In the genomic region with DNA sequence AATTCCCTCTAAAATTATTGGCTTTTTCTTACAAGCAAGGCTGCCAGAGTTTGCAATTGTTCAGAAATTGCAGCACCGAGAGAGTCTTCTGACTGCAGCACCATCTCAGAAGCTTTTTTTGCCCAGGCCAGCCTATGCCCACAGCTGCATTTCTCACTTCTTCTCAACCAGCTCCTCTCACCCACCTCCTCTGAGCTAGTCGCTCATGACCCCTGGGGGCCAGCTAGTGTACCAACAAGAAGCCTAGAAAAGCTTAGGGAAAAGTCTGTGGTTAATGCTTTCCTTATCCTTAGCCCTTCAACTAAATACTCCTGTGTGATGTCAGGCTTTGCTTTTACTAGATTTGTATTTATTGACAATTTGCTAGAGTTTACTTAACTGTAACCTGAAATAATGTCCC, we compare ENCODE assay signal across 8 cellular contexts.
DNase-seq lines count a peak whose midpoint lies in the region; ATAC-seq and TF ChIP-seq lines count a peak whose summit lies in the region.

No MANE protein-coding gene starts in this region.

- no peak for TF ChIP-seq POLR2A in esophagus muscularis mucosa (IDR thresholded peaks at IDR 0.05; ENCODE audit: low read depth)

- no peaks in the 10 kb centered on the region for H4K20me1 ChIP-seq in osteoblast (ENCODE audit: insufficient read depth, low read length)

- no peak overlapping the region for H2AFZ ChIP-seq in osteoblast (ENCODE audit: low read length)

- H3K27me3 ChIP-seq in esophagus muscularis mucosa (no peaks in the 10 kb centered on the region), osteoblast (ENCODE audit: insufficient read depth, low read length) (no peaks in the 10 kb centered on the region)

- DNase-seq in activated naive CD8-positive, alpha-beta T cell treated with anti-CD3 and anti-CD28 coated beads, Interleukin-2, amount 50 U/mL, for 24 hours = peak; percentile 5
- DNase-seq in activated naive CD8-positive, alpha-beta T cell treated with anti-CD3 and anti-CD28 coated beads for 36 hours = no peak
- peak; percentile 89 for DNase-seq in OCI-M1 (lab: John Stamatoyannopoulos, UW)
- DNase-seq in esophagus muscularis mucosa (ENCODE audit: extremely low spot score) = peak; percentile 91
- DNase-seq in osteoblast (ENCODE audit: insufficient read length, low spot score, missing footprints) = peak; percentile 41
- DNase-seq in NCI-H1436 treated with DMSO at 0.1 percent for 48 hours (lab: John Stamatoyannopoulos, UW) = no peak

- intact Hi-C loops in esophagus muscularis mucosa (cut with DNase I) = loop anchor here (5.0 kb wide), 1 partner anchor 801 kb away; no protein-coding TSS in a partner anchor

- no peak for TF ChIP-seq EP300 in esophagus muscularis mucosa (IDR thresholded peaks at IDR 0.05)

- peaks cover 8% of the 10 kb centered on the region for H3K27me3 Mint-ChIP-seq in activated naive CD8-positive, alpha-beta T cell treated with anti-CD3 and anti-CD28 coated beads, Interleukin-2, amount 50 U/mL, for 24 hours
- H3K27me3 Mint-ChIP-seq in activated naive CD8-positive, alpha-beta T cell treated with anti-CD3 and anti-CD28 coated beads for 36 hours = peaks cover 13% of the 10 kb centered on the region

- no peaks in the 10 kb centered on the region for H3K36me3 Mint-ChIP-seq in activated naive CD8-positive, alpha-beta T cell treated with anti-CD3 and anti-CD28 coated beads, Interleukin-2, amount 50 U/mL, for 24 hours (ENCODE audit: low read depth)
- H3K36me3 Mint-ChIP-seq in activated naive CD8-positive, alpha-beta T cell treated with anti-CD3 and anti-CD28 coated beads for 36 hours = no peaks in the 10 kb centered on the region

- WGBS in esophagus muscularis mucosa = 14% methylated on average over 2 of the region's 2 CpGs

- no peak overlapping the region for H3K4me2 ChIP-seq in osteoblast (ENCODE audit: insufficient read depth, low read length)

- no peaks in the 10 kb centered on the region for H3K79me2 ChIP-seq in osteoblast (ENCODE audit: insufficient read depth, low read length)

- no peak for ATAC-seq in activated naive CD8-positive, alpha-beta T cell treated with anti-CD3 and anti-CD28 coated beads, Interleukin-2, amount 50 U/mL, for 24 hours
- ATAC-seq in HG03139 (IDR thresholded peaks at IDR 0.05; ENCODE audit: unreplicated experiment) (peak; percentile 65), HG02970 (IDR thresholded peaks at IDR 0.05; ENCODE audit: low FRiP score, unreplicated experiment) (no peak)

- no peaks in the 10 kb centered on the region for H3K4me1 Mint-ChIP-seq in activated naive CD8-positive, alpha-beta T cell treated with anti-CD3 and anti-CD28 coated beads, Interleukin-2, amount 50 U/mL, for 24 hours
- no peaks in the 10 kb centered on the region for H3K4me1 Mint-ChIP-seq in activated naive CD8-positive, alpha-beta T cell treated with anti-CD3 and anti-CD28 coated beads for 36 hours

- no peak overlapping the region for H3K27ac Mint-ChIP-seq in activated naive CD8-positive, alpha-beta T cell treated with anti-CD3 and anti-CD28 coated beads, Interleukin-2, amount 50 U/mL, for 24 hours
- no peak overlapping the region for H3K27ac Mint-ChIP-seq in activated naive CD8-positive, alpha-beta T cell treated with anti-CD3 and anti-CD28 coated beads for 36 hours

- no peak overlapping the region for H3K4me3 ChIP-seq in esophagus muscularis mucosa
- H3K4me3 ChIP-seq in osteoblast (ENCODE audit: insufficient read depth, low read length) = no peak overlapping the region

- peak in 1 of 3 experiments; percentile 16 for TF ChIP-seq CTCF in esophagus muscularis mucosa (IDR thresholded peaks at IDR 0.05)
- TF ChIP-seq CTCF in osteoblast (IDR thresholded peaks at IDR 0.05; ENCODE audit: extremely low read depth, low read depth, low read length) = peak; percentile 80

- H3K36me3 ChIP-seq in esophagus muscularis mucosa (no peaks in the 10 kb centered on the region), osteoblast (ENCODE audit: insufficient read depth, low read length) (no peaks in the 10 kb centered on the region)

- H3K27ac ChIP-seq in esophagus muscularis mucosa (replicated peaks in 1 of 4) (no peak overlapping the region), osteoblast (ENCODE audit: low read depth, low read length) (no peak overlapping the region)

- no peaks in the 10 kb centered on the region for H3K9me3 Mint-ChIP-seq in activated naive CD8-positive, alpha-beta T cell treated with anti-CD3 and anti-CD28 coated beads, Interleukin-2, amount 50 U/mL, for 24 hours
- no peaks in the 10 kb centered on the region for H3K9me3 Mint-ChIP-seq in activated naive CD8-positive, alpha-beta T cell treated with anti-CD3 and anti-CD28 coated beads for 36 hours

- H3K4me1 ChIP-seq in esophagus muscularis mucosa (no peaks in the 10 kb centered on the region), osteoblast (ENCODE audit: insufficient read depth, low read length) (peaks cover 5% of the 10 kb centered on the region)

- no peak overlapping the region for H3K4me3 Mint-ChIP-seq in activated naive CD8-positive, alpha-beta T cell treated with anti-CD3 and anti-CD28 coated beads, Interleukin-2, amount 50 U/mL, for 24 hours
- H3K4me3 Mint-ChIP-seq in activated naive CD8-positive, alpha-beta T cell treated with anti-CD3 and anti-CD28 coated beads for 36 hours = no peak overlapping the region

- H3K9me3 ChIP-seq in esophagus muscularis mucosa = no peaks in the 10 kb centered on the region
- H3K9me3 ChIP-seq in osteoblast (ENCODE audit: low read depth, low read length) = no peaks in the 10 kb centered on the region

Comparison
In these comparisons a context has a peak if more than half of its experiments do, and no peak if none do; other contexts are left out.
1. DNase-seq: peak in activated naive CD8-positive, alpha-beta T cell treated with anti-CD3 and anti-CD28 coated beads, Interleukin-2, amount 50 U/mL, for 24 hours (single experiment), OCI-M1 (single experiment), esophagus muscularis mucosa (single experiment) and osteoblast (single experiment); none in activated naive CD8-positive, alpha-beta T cell treated with anti-CD3 and anti-CD28 coated beads for 36 hours (single experiment) and NCI-H1436 treated with DMSO at 0.1 percent for 48 hours (single experiment).